Comparison of ENCODE assay signal across 16 cellular contexts in genomic region chr7:25622716-25623115, GRCh38.
DNase-seq lines count a peak whose midpoint lies in the region; FAIRE-seq and TF ChIP-seq lines count a peak whose summit lies in the region.
"Had no signal": no experiment of that assay in that cellular context is flagged by ENCODE, and none has a peak within 500 bp of the region (broad histone marks: within the 10 kb centered on the region; RNA-seq: fewer than 3 reads in every experiment).

No MANE protein-coding gene starts in this region.

- intact Hi-C loops in activated naive CD4-positive, alpha-beta T cell treated with anti-CD3 and anti-CD28 coated beads for 36 hours (cut with micrococcal nuclease), result loop anchor here (5.0 kb wide), 1 partner anchor 230 kb away; no protein-coding TSS in a partner anchor

- H3K27ac Mint-ChIP-seq in astrocyte (ENCODE audit: unreplicated experiment), result peak overlapping the region; percentile 12
- H3K27ac Mint-ChIP-seq in activated naive CD4-positive, alpha-beta T cell treated with anti-CD3 and anti-CD28 coated beads for 36 hours, result no peak overlapping the region

- no peak overlapping the region for H3K23ac ChIP-seq in trophoblast cell (ENCODE audit: low read length)

- H3K9me3 Mint-ChIP-seq in astrocyte (ENCODE audit: unreplicated experiment), result no peaks in the 10 kb centered on the region
- no peaks in the 10 kb centered on the region for H3K9me3 Mint-ChIP-seq in activated naive CD4-positive, alpha-beta T cell treated with anti-CD3 and anti-CD28 coated beads for 36 hours

- no peak overlapping the region for H3K4ac ChIP-seq in trophoblast cell (ENCODE audit: low read depth, low read length)

- peak overlapping the region; percentile 27 for H2BK5ac ChIP-seq in trophoblast cell (ENCODE audit: low read depth, low read length, poor library complexity)

- peak; percentile 72 for FAIRE-seq in RCC 7860 (lab: Jason Lieb, UNC)
- no peak for FAIRE-seq in astrocyte (lab: Jason Lieb, UNC)
- FAIRE-seq: A549, D721Med, HepG2, HTR-8/SVneo had no signal

- H3K4me1 ChIP-seq in astrocyte (ENCODE audit: insufficient read depth, low read length) (no peaks in the 10 kb centered on the region), trophoblast cell (ENCODE audit: control insufficient read depth in 1 of 2, insufficient read depth in 2 of 2, low read length in 2 of 2) (peaks cover 0 to 6% of the 10 kb centered on the region in 2 experiments)
- H3K4me1 ChIP-seq: A549 had no signal

- H3K9ac ChIP-seq in astrocyte (ENCODE audit: low read length) (no peak overlapping the region), trophoblast cell (ENCODE audit: low read length) (no peak overlapping the region)

- H3K4me1 Mint-ChIP-seq in astrocyte (ENCODE audit: low read depth, unreplicated experiment), result peaks cover 21% of the 10 kb centered on the region
- peaks cover 27% of the 10 kb centered on the region for H3K4me1 Mint-ChIP-seq in activated naive CD4-positive, alpha-beta T cell treated with anti-CD3 and anti-CD28 coated beads for 36 hours (ENCODE audit: low read depth)

- no peaks in the 10 kb centered on the region for H4K20me1 ChIP-seq in astrocyte (ENCODE audit: insufficient read depth, low read length)

- H3K9me3 ChIP-seq in astrocyte (ENCODE audit: insufficient read depth, low read depth, low read length) (no peaks in the 10 kb centered on the region), trophoblast cell (ENCODE audit: insufficient read depth, low read depth, low read length) (peaks cover 2% of the 10 kb centered on the region)
- H3K9me3 ChIP-seq: A549, BE2C had no signal

- H2AFZ ChIP-seq in astrocyte (ENCODE audit: low read depth, low read length) (no peak overlapping the region), trophoblast cell (ENCODE audit: insufficient read depth, low read length, poor library complexity) (no peak overlapping the region)

- peak overlapping the region; percentile 35 for H2AK5ac ChIP-seq in trophoblast cell (ENCODE audit: low read length)

- peak overlapping the region; percentile 79 for H2BK120ac ChIP-seq in trophoblast cell (ENCODE audit: insufficient read depth, low read length, poor library complexity)

- CTCF ChIA-PET in activated naive CD4-positive, alpha-beta T cell treated with anti-CD3 and anti-CD28 coated beads for 36 hours (lab: Charles Lee), result no interaction called here

- H3K4me3 Mint-ChIP-seq in astrocyte (ENCODE audit: unreplicated experiment), result no peak overlapping the region
- no peak overlapping the region for H3K4me3 Mint-ChIP-seq in activated naive CD4-positive, alpha-beta T cell treated with anti-CD3 and anti-CD28 coated beads for 36 hours
- H3K4me3 Mint-ChIP-seq: CD4-positive, alpha-beta memory T cell had no signal

- H3K79me2 ChIP-seq in astrocyte (ENCODE audit: insufficient read depth, low read length) (no peaks in the 10 kb centered on the region), trophoblast cell (ENCODE audit: control insufficient read depth, insufficient read depth, low read length, poor library complexity) (no peaks in the 10 kb centered on the region)

- no peak overlapping the region for H4K91ac ChIP-seq in trophoblast cell (ENCODE audit: low read depth, low read length)

- peak; percentile 57 for DNase-seq in RCC 7860 (ENCODE audit: low spot score)
- DNase-seq in astrocyte (ENCODE audit: low read depth), result no peak
- DNase-seq in glomerular visceral epithelial cell (ENCODE audit: extremely low spot score), result peak; percentile 5
- DNase-seq in trophoblast cell, result no peak
- DNase-seq in cerebellar cortex (ENCODE audit: low spot score), result no peak
- DNase-seq in NCI-H524 (lab: John Stamatoyannopoulos, UW), result no peak
- no peak for DNase-seq in activated naive CD4-positive, alpha-beta T cell treated with anti-CD3 and anti-CD28 coated beads for 36 hours
- DNase-seq: BE2C; CD4-positive, alpha-beta memory T cell; DMS153; GF-D8 had no signal

- H3K27me3 ChIP-seq in astrocyte (ENCODE audit: insufficient read depth, low read length) (no peaks in the 10 kb centered on the region), trophoblast cell (ENCODE audit: insufficient read depth, low read length) (no peaks in the 10 kb centered on the region)
- H3K27me3 ChIP-seq: BE2C had no signal

- H3K36me3 ChIP-seq in astrocyte (ENCODE audit: insufficient read depth, low read length) (no peaks in the 10 kb centered on the region), trophoblast cell (ENCODE audit: control insufficient read depth in 1 of 2, insufficient read depth in 2 of 2, low read length in 2 of 2) (no peaks in the 10 kb centered on the region)
- H3K36me3 ChIP-seq: BE2C had no signal

- H3K4me3 ChIP-seq in astrocyte (ENCODE audit: insufficient read depth, low read depth, low read length) (no peak overlapping the region), trophoblast cell (ENCODE audit: low read depth, low read length) (no peak overlapping the region)
- H3K4me3 ChIP-seq: A549 had no signal

- TF ChIP-seq CTCF in astrocyte (IDR thresholded peaks at IDR 0.05; ENCODE audit: insufficient read depth, low read depth, low read length), result no peak

- H4K8ac ChIP-seq in trophoblast cell (ENCODE audit: low read depth, low read length), result no peak overlapping the region

- no CpG with 5 or more reads among the region's 3 CpGs for WGBS in trophoblast cell (ENCODE audit: extremely low coverage, insufficient coverage, insufficient read length)

- H3K79me1 ChIP-seq in trophoblast cell (ENCODE audit: low read length), result peaks cover 6% of the 10 kb centered on the region

- H4K12ac ChIP-seq in trophoblast cell (ENCODE audit: low read depth, low read length), result no peak overlapping the region

- H3K27ac ChIP-seq in astrocyte (ENCODE audit: low read depth, low read length) (no peak overlapping the region), trophoblast cell (ENCODE audit: low read depth, low read length) (no peak overlapping the region)
- H3K27ac ChIP-seq: A549, C4-2B had no signal

- H3K27me3 Mint-ChIP-seq in astrocyte (ENCODE audit: low read depth, unreplicated experiment), result no peaks in the 10 kb centered on the region
- no peaks in the 10 kb centered on the region for H3K27me3 Mint-ChIP-seq in activated naive CD4-positive, alpha-beta T cell treated with anti-CD3 and anti-CD28 coated beads for 36 hours (ENCODE audit: low read depth)

- H3K14ac ChIP-seq in trophoblast cell (ENCODE audit: low read length), result peak overlapping the region; percentile 71

- no peak overlapping the region for H3K18ac ChIP-seq in trophoblast cell (ENCODE audit: low read length)

- peak overlapping the region; percentile 84 for H2BK12ac ChIP-seq in trophoblast cell (ENCODE audit: low read length)

- no peaks in the 10 kb centered on the region for H3K36me3 Mint-ChIP-seq in astrocyte (ENCODE audit: low read depth, unreplicated experiment)
- no peaks in the 10 kb centered on the region for H3K36me3 Mint-ChIP-seq in activated naive CD4-positive, alpha-beta T cell treated with anti-CD3 and anti-CD28 coated beads for 36 hours (ENCODE audit: low read depth)
- H3K36me3 Mint-ChIP-seq: CD4-positive, alpha-beta memory T cell had no signal

- H3K4me2 ChIP-seq in astrocyte (ENCODE audit: low read length) (no peak overlapping the region), trophoblast cell (ENCODE audit: low read length) (no peak overlapping the region)
- H3K4me2 ChIP-seq: A549 had no signal

Comparison
In these comparisons a context has a peak if more than half of its experiments do, and no peak if none do; other contexts are left out.
1. DNase-seq: peak in RCC 7860 (single experiment) and glomerular visceral epithelial cell (single experiment); none in astrocyte (single experiment), trophoblast cell (0 of 2), cerebellar cortex (single experiment), NCI-H524 (0 of 2) and activated naive CD4-positive, alpha-beta T cell treated with anti-CD3 and anti-CD28 coated beads for 36 hours (single experiment).